Comparison of ENCODE assay signal across 1 cellular context in genomic region chr5:133932441-133933168, GRCh38.
TF ChIP-seq lines count a peak whose summit lies in the region.

No MANE protein-coding gene starts in this region.

TF ChIP-seq in K562, 482 proteins besides CTCF, POLR2A, EP300 and RAD21 (continued from another document and continues in another):
- TF ChIP-seq KAT7 (CRISPR knock-in tag; IDR thresholded peaks at IDR 0.05; ENCODE audit: borderline replicate concordance) (no peak; the same call in 1 of the 2 replicates), GATA2 (CRISPR knock-in tag; IDR thresholded peaks at IDR 0.05) (peak; percentile 92), ATF1 (CRISPR knock-in tag; IDR thresholded peaks at IDR 0.05) (no peak), ATF1 (tag; IDR thresholded peaks at IDR 0.05) (no peak), ZNF778 (CRISPR knock-in tag; IDR thresholded peaks at IDR 0.05) (no peak), FOXP1 (CRISPR knock-in tag; IDR thresholded peaks at IDR 0.05) (no peak), ZNF830 (CRISPR knock-in tag; IDR thresholded peaks at IDR 0.05) (0 out of 2 replicates have a peak, but pooled peaks have one; percentile 34), MTA2 (IDR thresholded peaks at IDR 0.05; ENCODE audit: low read depth) (peak; percentile 93), TAF15 (IDR thresholded peaks at IDR 0.05; ENCODE audit: low read depth, low read length) (no peak), BACH1 (tag; IDR thresholded peaks at IDR 0.05) (no peak), NRF1 (conservative IDR thresholded peaks at IDR 0.05 in 1 of 2, IDR thresholded peaks at IDR 0.05 in 1 of 2) (no peak), ZNF507 (tag; conservative IDR thresholded peaks at IDR 0.05) (no peak), FOXO4 (CRISPR knock-in tag; IDR thresholded peaks at IDR 0.05) (no peak), ZNF134 (CRISPR knock-in tag; conservative IDR thresholded peaks at IDR 0.05) (no peak), ZNF408 (CRISPR knock-in tag; IDR thresholded peaks at IDR 0.05; ENCODE audit: low read depth) (no peak), TAL1 (IDR thresholded peaks at IDR 0.05) (peak; percentile 97), PML (IDR thresholded peaks at IDR 0.05; ENCODE audit: low read length) (peak; percentile 96), RNF2 (IDR thresholded peaks at IDR 0.05) (peak; percentile 87), KDM4B (IDR thresholded peaks at IDR 0.05; ENCODE audit: borderline replicate concordance in 2 of 2, low read depth in 1 of 2) (no peak), HEY1 (CRISPR knock-in tag; IDR thresholded peaks at IDR 0.05; ENCODE audit: borderline replicate concordance) (no peak), AFF1 (IDR thresholded peaks at IDR 0.05; ENCODE audit: low read depth in 1 of 2, partially characterized antibody in 2 of 2) (peak in 1 of 2 experiments; percentile 34), ZBTB11 (CRISPR knock-in tag; IDR thresholded peaks at IDR 0.05) (peak in 1 of 3 experiments; percentile 50; a peak in 1 of 6 replicates), POLR3A (IDR thresholded peaks at IDR 0.05; ENCODE audit: borderline replicate concordance, extremely low read depth, insufficient read depth, insufficient read length) (no peak), ZNF589 (CRISPR knock-in tag; IDR thresholded peaks at IDR 0.05; ENCODE audit: low read depth) (no peak; the same call in 1 of the 2 replicates), NFYB (IDR thresholded peaks at IDR 0.05; ENCODE audit: extremely low read depth, insufficient read length) (no peak), KLF16 (IDR thresholded peaks at IDR 0.05) (peak; percentile 97), PYGO2 (tag; IDR thresholded peaks at IDR 0.05) (no peak), ZNF764 (CRISPR knock-in tag; IDR thresholded peaks at IDR 0.05; ENCODE audit: low read depth) (no peak), NCOA6 (IDR thresholded peaks at IDR 0.05) (no peak), POLR2G (IDR thresholded peaks at IDR 0.05; ENCODE audit: low read depth, low read length) (no peak), FOXJ3 (CRISPR knock-in tag; IDR thresholded peaks at IDR 0.05) (no peak), SIX5 (IDR thresholded peaks at IDR 0.05; ENCODE audit: borderline replicate concordance in 1 of 2, insufficient read depth in 1 of 2, low read depth in 1 of 2, low read length in 2 of 2) (no peak), ZBTB8A (IDR thresholded peaks at IDR 0.05; ENCODE audit: partially characterized antibody) (no peak), ELK3 (CRISPR knock-in tag; IDR thresholded peaks at IDR 0.05) (no peak), PTRF (tag; IDR thresholded peaks at IDR 0.05) (no peak)
- TF ChIP-seq, protein P1, sequence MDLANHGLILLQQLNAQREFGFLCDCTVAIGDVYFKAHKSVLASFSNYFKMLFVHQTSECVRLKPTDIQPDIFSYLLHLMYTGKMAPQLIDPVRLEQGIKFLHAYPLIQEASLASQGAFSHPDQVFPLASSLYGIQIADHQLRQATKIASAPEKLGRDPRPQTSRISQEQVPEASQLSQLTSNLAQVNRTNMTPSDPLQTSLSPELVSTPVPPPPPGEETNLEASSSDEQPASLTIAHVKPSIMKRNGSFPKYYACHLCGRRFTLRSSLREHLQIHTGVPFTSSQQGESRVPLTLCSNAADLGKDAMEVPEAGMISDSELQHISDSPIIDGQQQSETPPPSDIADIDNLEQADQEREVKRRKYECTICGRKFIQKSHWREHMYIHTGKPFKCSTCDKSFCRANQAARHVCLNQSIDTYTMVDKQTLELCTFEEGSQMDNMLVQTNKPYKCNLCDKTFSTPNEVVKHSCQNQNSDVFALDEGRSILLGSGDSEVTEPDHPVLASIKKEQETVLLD (IDR thresholded peaks at IDR 0.05) = peak; percentile 68
- TF ChIP-seq, protein P2, sequence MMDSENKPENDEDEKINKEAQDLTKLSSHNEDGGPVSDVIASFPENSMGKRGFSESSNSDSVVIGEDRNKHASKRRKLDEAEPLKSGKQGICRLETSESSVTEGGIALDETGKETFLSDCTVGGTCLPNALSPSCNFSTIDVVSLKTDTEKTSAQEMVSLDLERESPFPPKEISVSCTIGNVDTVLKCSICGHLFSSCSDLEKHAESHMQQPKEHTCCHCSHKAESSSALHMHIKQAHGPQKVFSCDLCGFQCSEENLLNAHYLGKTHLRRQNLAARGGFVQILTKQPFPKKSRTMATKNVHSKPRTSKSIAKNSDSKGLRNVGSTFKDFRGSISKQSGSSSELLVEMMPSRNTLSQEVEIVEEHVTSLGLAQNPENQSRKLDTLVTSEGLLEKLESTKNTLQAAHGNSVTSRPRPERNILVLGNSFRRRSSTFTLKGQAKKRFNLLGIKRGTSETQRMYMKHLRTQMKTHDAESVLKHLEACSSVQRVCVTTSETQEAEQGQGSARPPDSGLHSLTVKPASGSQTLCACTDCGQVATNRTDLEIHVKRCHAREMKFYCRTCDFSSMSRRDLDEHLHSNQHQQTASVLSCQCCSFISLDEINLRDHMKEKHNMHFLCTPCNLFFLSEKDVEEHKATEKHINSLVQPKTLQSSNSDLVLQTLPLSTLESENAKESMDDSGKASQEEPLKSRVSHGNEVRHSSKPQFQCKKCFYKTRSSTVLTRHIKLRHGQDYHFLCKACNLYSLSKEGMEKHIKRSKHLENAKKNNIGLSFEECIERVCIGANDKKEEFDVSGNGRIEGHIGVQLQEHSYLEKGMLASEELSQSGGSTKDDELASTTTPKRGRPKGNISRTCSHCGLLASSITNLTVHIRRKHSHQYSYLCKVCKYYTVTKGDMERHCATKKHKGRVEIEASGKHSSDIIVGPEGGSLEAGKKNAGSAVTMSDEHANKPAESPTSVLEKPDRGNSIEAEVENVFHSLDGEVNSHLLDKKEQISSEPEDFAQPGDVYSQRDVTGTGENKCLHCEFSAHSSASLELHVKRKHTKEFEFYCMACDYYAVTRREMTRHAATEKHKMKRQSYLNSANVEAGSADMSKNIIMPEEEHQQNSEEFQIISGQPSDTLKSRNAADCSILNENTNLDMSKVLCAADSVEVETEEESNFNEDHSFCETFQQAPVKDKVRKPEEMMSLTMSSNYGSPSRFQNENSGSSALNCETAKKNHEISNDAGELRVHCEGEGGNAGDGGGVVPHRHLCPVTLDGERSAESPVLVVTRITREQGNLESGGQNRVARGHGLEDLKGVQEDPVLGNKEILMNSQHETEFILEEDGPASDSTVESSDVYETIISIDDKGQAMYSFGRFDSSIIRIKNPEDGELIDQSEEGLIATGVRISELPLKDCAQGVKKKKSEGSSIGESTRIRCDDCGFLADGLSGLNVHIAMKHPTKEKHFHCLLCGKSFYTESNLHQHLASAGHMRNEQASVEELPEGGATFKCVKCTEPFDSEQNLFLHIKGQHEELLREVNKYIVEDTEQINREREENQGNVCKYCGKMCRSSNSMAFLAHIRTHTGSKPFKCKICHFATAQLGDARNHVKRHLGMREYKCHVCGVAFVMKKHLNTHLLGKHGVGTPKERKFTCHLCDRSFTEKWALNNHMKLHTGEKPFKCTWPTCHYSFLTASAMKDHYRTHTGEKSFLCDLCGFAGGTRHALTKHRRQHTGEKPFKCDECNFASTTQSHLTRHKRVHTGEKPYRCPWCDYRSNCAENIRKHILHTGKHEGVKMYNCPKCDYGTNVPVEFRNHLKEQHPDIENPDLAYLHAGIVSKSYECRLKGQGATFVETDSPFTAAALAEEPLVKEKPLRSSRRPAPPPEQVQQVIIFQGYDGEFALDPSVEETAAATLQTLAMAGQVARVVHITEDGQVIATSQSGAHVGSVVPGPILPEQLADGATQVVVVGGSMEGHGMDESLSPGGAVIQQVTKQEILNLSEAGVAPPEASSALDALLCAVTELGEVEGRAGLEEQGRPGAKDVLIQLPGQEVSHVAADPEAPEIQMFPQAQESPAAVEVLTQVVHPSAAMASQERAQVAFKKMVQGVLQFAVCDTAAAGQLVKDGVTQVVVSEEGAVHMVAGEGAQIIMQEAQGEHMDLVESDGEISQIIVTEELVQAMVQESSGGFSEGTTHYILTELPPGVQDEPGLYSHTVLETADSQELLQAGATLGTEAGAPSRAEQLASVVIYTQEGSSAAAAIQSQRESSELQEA (IDR thresholded peaks at IDR 0.05; ENCODE audit: low read depth) = no peak
- TF ChIP-seq, protein P3, sequence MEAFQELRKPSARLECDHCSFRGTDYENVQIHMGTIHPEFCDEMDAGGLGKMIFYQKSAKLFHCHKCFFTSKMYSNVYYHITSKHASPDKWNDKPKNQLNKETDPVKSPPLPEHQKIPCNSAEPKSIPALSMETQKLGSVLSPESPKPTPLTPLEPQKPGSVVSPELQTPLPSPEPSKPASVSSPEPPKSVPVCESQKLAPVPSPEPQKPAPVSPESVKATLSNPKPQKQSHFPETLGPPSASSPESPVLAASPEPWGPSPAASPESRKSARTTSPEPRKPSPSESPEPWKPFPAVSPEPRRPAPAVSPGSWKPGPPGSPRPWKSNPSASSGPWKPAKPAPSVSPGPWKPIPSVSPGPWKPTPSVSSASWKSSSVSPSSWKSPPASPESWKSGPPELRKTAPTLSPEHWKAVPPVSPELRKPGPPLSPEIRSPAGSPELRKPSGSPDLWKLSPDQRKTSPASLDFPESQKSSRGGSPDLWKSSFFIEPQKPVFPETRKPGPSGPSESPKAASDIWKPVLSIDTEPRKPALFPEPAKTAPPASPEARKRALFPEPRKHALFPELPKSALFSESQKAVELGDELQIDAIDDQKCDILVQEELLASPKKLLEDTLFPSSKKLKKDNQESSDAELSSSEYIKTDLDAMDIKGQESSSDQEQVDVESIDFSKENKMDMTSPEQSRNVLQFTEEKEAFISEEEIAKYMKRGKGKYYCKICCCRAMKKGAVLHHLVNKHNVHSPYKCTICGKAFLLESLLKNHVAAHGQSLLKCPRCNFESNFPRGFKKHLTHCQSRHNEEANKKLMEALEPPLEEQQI (IDR thresholded peaks at IDR 0.05) = peak; percentile 71
- TF ChIP-seq, protein P4, sequence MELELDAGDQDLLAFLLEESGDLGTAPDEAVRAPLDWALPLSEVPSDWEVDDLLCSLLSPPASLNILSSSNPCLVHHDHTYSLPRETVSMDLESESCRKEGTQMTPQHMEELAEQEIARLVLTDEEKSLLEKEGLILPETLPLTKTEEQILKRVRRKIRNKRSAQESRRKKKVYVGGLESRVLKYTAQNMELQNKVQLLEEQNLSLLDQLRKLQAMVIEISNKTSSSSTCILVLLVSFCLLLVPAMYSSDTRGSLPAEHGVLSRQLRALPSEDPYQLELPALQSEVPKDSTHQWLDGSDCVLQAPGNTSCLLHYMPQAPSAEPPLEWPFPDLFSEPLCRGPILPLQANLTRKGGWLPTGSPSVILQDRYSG (tag; conservative IDR thresholded peaks at IDR 0.05; ENCODE audit: low read depth) = peak; percentile 79; the same call in 1 of the 2 replicates
